ENCODE assay signal across 1 cellular context in the genomic region with DNA sequence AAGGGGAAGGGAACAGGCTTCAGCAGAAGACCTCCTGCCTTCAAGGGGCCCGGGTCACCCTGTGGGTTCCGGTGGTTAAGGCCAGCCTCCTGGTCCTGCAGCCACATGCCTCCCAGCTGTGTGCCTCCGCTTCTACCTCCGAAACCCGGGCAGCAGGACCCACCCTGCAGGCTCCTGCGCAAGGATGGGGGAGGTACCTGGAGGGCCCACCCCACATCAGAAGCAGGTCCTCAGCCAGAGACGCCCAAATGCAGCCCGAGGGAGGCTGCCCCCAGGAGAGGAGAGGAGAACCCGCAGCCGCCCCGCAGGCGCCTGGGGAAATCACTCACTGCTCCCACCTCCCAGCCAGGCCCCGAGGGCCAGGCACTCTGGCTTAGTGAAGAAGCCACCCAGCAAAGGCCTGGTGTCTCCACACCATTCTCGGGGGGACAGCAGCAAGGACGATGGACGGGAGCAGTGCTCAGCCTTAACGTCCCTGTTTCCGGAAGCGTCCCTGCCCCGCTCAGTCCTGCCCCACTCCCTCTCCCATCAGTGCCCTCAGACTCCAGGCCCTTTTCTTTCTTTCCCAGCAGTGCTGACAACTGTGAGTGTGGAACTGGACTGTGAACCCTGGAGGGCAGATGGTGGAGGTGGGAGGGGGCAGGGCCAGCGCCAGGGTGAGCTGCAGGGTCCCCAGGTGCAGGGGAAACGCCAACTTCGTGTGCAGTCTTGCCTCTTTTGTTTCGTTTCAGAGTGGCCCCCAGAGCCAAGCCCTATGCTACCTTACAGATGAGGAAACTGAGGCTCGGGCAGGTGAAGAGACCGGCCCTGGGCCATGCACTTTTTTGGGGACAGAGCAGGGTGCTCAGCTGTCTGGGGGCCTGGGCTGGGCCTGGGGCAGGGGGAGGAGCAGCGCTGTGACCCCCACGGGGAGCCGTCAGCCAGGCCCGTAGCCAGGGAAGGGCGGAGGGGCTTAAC.
TF ChIP-seq lines count a peak whose summit lies in the region.

No MANE protein-coding gene starts in this region.

TF ChIP-seq in HepG2, 621 proteins besides CTCF, POLR2A, EP300 and RAD21 (continued from another document and continues in another):
- TF ChIP-seq, protein P1, sequence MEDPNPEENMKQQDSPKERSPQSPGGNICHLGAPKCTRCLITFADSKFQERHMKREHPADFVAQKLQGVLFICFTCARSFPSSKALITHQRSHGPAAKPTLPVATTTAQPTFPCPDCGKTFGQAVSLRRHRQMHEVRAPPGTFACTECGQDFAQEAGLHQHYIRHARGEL (CRISPR knock-in tag; IDR thresholded peaks at IDR 0.05), result no peak
- TF ChIP-seq, protein P2, sequence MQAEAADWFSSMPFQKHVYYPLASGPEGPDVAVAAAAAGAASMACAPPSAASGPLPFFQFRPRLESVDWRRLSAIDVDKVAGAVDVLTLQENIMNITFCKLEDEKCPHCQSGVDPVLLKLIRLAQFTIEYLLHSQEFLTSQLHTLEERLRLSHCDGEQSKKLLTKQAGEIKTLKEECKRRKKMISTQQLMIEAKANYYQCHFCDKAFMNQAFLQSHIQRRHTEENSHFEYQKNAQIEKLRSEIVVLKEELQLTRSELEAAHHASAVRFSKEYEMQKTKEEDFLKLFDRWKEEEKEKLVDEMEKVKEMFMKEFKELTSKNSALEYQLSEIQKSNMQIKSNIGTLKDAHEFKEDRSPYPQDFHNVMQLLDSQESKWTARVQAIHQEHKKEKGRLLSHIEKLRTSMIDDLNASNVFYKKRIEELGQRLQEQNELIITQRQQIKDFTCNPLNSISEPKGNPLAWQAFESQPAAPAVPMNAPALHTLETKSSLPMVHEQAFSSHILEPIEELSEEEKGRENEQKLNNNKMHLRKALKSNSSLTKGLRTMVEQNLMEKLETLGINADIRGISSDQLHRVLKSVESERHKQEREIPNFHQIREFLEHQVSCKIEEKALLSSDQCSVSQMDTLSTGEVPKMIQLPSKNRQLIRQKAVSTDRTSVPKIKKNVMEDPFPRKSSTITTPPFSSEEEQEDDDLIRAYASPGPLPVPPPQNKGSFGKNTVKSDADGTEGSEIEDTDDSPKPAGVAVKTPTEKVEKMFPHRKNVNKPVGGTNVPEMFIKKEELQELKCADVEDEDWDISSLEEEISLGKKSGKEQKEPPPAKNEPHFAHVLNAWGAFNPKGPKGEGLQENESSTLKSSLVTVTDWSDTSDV (CRISPR knock-in tag; IDR thresholded peaks at IDR 0.05), result no peak
- TF ChIP-seq ZSCAN29 (CRISPR knock-in tag; conservative IDR thresholded peaks at IDR 0.05) (no peak), ZNF652 (CRISPR knock-in tag; IDR thresholded peaks at IDR 0.05; ENCODE audit: borderline replicate concordance, low read depth) (no peak), ZNF264 (CRISPR knock-in tag; IDR thresholded peaks at IDR 0.05) (no peak), ETV5 (CRISPR knock-in tag; IDR thresholded peaks at IDR 0.05; ENCODE audit: borderline replicate concordance) (peak; percentile 53; the same call in 1 of the 2 replicates), PHF21A (CRISPR knock-in tag; IDR thresholded peaks at IDR 0.05) (peak; percentile 62), MLLT10 (CRISPR knock-in tag; IDR thresholded peaks at IDR 0.05) (no peak), GPBP1L1 (CRISPR knock-in tag; IDR thresholded peaks at IDR 0.05) (no peak), NPAS2 (CRISPR knock-in tag; IDR thresholded peaks at IDR 0.05; ENCODE audit: borderline replicate concordance) (no peak), TCF12 (IDR thresholded peaks at IDR 0.05) (no peak), TCF12 (CRISPR knock-in tag; IDR thresholded peaks at IDR 0.05) (no peak), ZNF34 (CRISPR knock-in tag; IDR thresholded peaks at IDR 0.05; ENCODE audit: borderline replicate concordance) (no peak), TOPORS (CRISPR knock-in tag; IDR thresholded peaks at IDR 0.05) (no peak), FOXA3 (CRISPR knock-in tag; IDR thresholded peaks at IDR 0.05) (peak; percentile 27; the same call in 1 of the 2 replicates), HOXD1 (CRISPR knock-in tag; IDR thresholded peaks at IDR 0.05) (no peak), DR1 (CRISPR knock-in tag; IDR thresholded peaks at IDR 0.05) (no peak), HOXA5 (CRISPR knock-in tag; IDR thresholded peaks at IDR 0.05) (0 out of 2 replicates have a peak, but pooled peaks have one; percentile 23), ELF4 (CRISPR knock-in tag; IDR thresholded peaks at IDR 0.05; ENCODE audit: borderline replicate concordance) (no peak), KIAA2018 (CRISPR knock-in tag; IDR thresholded peaks at IDR 0.05; ENCODE audit: borderline replicate concordance) (no peak), ZNF20 (CRISPR knock-in tag; IDR thresholded peaks at IDR 0.05) (no peak), ZFP36L1 (CRISPR knock-in tag; IDR thresholded peaks at IDR 0.05) (no peak), WIZ (CRISPR knock-in tag; IDR thresholded peaks at IDR 0.05) (no peak), ATF5 (CRISPR knock-in tag; IDR thresholded peaks at IDR 0.05; ENCODE audit: low read depth) (no peak), ZBTB38 (CRISPR knock-in tag; IDR thresholded peaks at IDR 0.05) (no peak), ZFP37 (CRISPR knock-in tag; IDR thresholded peaks at IDR 0.05; ENCODE audit: borderline replicate concordance) (no peak), ZNF468 (CRISPR knock-in tag; IDR thresholded peaks at IDR 0.05) (no peak), IRX3 (CRISPR knock-in tag; IDR thresholded peaks at IDR 0.05; ENCODE audit: borderline replicate concordance, low read depth) (no peak), GPN1 (CRISPR knock-in tag; IDR thresholded peaks at IDR 0.05; ENCODE audit: borderline replicate concordance) (no peak), ZNF143 (CRISPR knock-in tag; IDR thresholded peaks at IDR 0.05) (no peak), FOXK2 (IDR thresholded peaks at IDR 0.05) (no peak), RNF2 (conservative IDR thresholded peaks at IDR 0.05; ENCODE audit: low read depth) (no peak), MATR3 (CRISPR knock-in tag; IDR thresholded peaks at IDR 0.05) (no peak), NRL (CRISPR knock-in tag; IDR thresholded peaks at IDR 0.05; ENCODE audit: borderline replicate concordance) (no peak), ZNF841 (CRISPR knock-in tag; IDR thresholded peaks at IDR 0.05; ENCODE audit: borderline replicate concordance) (no peak), TGIF2 (CRISPR knock-in tag; IDR thresholded peaks at IDR 0.05) (peak; percentile 64)
- TF ChIP-seq, protein P3, sequence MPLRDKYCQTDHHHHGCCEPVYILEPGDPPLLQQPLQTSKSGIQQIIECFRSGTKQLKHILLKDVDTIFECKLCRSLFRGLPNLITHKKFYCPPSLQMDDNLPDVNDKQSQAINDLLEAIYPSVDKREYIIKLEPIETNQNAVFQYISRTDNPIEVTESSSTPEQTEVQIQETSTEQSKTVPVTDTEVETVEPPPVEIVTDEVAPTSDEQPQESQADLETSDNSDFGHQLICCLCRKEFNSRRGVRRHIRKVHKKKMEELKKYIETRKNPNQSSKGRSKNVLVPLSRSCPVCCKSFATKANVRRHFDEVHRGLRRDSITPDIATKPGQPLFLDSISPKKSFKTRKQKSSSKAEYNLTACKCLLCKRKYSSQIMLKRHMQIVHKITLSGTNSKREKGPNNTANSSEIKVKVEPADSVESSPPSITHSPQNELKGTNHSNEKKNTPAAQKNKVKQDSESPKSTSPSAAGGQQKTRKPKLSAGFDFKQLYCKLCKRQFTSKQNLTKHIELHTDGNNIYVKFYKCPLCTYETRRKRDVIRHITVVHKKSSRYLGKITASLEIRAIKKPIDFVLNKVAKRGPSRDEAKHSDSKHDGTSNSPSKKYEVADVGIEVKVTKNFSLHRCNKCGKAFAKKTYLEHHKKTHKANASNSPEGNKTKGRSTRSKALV (CRISPR knock-in tag; IDR thresholded peaks at IDR 0.05), result no peak
- TF ChIP-seq, protein P4, sequence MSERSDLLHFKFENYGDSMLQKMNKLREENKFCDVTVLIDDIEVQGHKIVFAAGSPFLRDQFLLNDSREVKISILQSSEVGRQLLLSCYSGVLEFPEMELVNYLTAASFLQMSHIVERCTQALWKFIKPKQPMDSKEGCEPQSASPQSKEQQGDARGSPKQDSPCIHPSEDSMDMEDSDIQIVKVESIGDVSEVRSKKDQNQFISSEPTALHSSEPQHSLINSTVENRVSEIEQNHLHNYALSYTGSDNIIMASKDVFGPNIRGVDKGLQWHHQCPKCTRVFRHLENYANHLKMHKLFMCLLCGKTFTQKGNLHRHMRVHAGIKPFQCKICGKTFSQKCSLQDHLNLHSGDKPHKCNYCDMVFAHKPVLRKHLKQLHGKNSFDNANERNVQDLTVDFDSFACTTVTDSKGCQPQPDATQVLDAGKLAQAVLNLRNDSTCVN (CRISPR knock-in tag; IDR thresholded peaks at IDR 0.05; ENCODE audit: borderline replicate concordance), result no peak
- TF ChIP-seq, protein P5, sequence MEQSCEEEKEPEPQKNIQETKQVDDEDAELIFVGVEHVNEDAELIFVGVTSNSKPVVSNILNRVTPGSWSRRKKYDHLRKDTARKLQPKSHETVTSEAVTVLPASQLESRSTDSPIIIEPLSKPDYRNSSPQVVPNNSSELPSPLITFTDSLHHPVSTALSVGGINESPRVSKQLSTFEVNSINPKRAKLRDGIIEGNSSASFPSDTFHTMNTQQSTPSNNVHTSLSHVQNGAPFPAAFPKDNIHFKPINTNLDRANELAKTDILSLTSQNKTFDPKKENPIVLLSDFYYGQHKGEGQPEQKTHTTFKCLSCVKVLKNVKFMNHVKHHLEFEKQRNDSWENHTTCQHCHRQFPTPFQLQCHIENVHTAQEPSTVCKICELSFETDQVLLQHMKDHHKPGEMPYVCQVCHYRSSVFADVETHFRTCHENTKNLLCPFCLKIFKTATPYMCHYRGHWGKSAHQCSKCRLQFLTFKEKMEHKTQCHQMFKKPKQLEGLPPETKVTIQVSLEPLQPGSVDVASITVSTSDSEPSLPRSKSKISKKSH (CRISPR knock-in tag; IDR thresholded peaks at IDR 0.05; ENCODE audit: borderline replicate concordance), result 0 out of 2 replicates have a peak, but pooled peaks have one; percentile 74
- TF ChIP-seq, protein P6, sequence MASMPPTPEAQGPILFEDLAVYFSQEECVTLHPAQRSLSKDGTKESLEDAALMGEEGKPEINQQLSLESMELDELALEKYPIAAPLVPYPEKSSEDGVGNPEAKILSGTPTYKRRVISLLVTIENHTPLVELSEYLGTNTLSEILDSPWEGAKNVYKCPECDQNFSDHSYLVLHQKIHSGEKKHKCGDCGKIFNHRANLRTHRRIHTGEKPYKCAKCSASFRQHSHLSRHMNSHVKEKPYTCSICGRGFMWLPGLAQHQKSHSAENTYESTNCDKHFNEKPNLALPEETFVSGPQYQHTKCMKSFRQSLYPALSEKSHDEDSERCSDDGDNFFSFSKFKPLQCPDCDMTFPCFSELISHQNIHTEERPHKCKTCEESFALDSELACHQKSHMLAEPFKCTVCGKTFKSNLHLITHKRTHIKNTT (CRISPR knock-in tag; IDR thresholded peaks at IDR 0.05), result no peak
